ENCODE assay signal across 14 cellular contexts in the genomic region with DNA sequence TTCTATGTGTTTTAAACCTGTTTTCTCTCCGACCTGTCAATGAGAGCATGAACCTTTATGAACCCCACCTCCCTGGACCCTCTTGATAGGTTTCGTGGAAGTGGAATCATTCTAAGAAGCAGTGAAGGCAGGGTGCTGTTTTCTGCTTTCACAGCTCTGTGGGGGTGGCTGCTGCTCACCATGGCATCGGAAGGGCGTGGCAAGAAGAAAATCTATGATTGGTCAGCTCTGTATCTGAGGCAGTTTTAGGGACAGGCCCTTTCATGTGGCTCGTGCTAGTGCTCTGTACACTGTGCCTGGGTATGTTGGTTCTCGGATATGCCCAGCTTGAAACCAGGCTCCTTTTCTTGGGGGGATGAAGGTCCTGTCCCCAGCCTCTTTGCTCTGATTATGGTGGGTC.
"Had no signal": no experiment of that assay in that cellular context is flagged by ENCODE, and none has a peak within 500 bp of the region (broad histone marks: within the 10 kb centered on the region; RNA-seq: fewer than 3 reads in every experiment).

No MANE protein-coding gene starts in this region.

- H3K27ac ChIP-seq: parathyroid adenoma, prostate gland, spleen had no signal

- H3K4me3 Mint-ChIP-seq: naive thymus-derived CD4-positive, alpha-beta T cell; nephron progenitor cell had no signal

- ATAC-seq: esophagus mucosa; naive thymus-derived CD4-positive, alpha-beta T cell; sciatic nerve had no signal

- H3K9me3 ChIP-seq: prostate gland had no signal

- H3K27ac Mint-ChIP-seq: naive thymus-derived CD4-positive, alpha-beta T cell; nephron progenitor cell had no signal

- DNase-seq: effector memory CD4-positive, alpha-beta T cell; kidney glomerular epithelial cell; naive thymus-derived CD4-positive, alpha-beta T cell; nephron progenitor cell; spleen; stimulated activated CD4-positive, alpha-beta T cell treated with anti-CD3 and anti-CD28 coated beads, Interleukin-15, amount 100 ng/mL, for 24 hours; stimulated activated CD4-positive, alpha-beta T cell treated with anti-CD3 and anti-CD28 coated beads, Interleukin-1b, Interleukin-23, amount 100 ng/mL, for 48 hours; stimulated activated CD4-positive, alpha-beta T cell treated with anti-CD3 and anti-CD28 coated beads, Interleukin-4, amount 100 ng/mL, for 24 hours; stimulated activated naive CD4-positive, alpha-beta T cell treated with Interleukin-2 at 50 U/mL for 16 hours; trophoblast cell had no signal

- H3K4me1 Mint-ChIP-seq: naive thymus-derived CD4-positive, alpha-beta T cell had no signal

- H3K36me3 Mint-ChIP-seq: naive thymus-derived CD4-positive, alpha-beta T cell had no signal

- H3K4me3 ChIP-seq: prostate gland, spleen had no signal

- H3K36me3 ChIP-seq: prostate gland, spleen had no signal

- H3K4me1 ChIP-seq: parathyroid adenoma, prostate gland, spleen had no signal
